Comparison of ENCODE assay signal across 22 cellular contexts in genomic region chr20:63572071-63572787, GRCh38. TPM values are rescaled to one million over a fixed set of nuclear protein-coding genes. Genes with fewer than 3 reads are reported as not detected.
DNase-seq lines count a peak whose midpoint lies in the region; ATAC-seq and TF ChIP-seq lines count a peak whose summit lies in the region.
"Had no signal": no experiment of that assay in that cellular context is flagged by ENCODE, and none has a peak within 500 bp of the region (broad histone marks: within the 10 kb centered on the region; RNA-seq: fewer than 3 reads in every experiment).

No MANE protein-coding gene starts in this region.

- H3K9me3 ChIP-seq in fibroblast of lung (ENCODE audit: control insufficient read depth, insufficient read depth, low read depth, low read length) (no peaks in the 10 kb centered on the region), neural progenitor cell (ENCODE audit: low read depth) (no peaks in the 10 kb centered on the region), WERI-Rb-1 (ENCODE audit: severe bottlenecking) (no peaks in the 10 kb centered on the region)

- H3K27ac ChIP-seq in RWPE1 (peak overlapping the region; percentile 80), fibroblast of lung (ENCODE audit: insufficient read depth, low read length) (no peak overlapping the region), neural progenitor cell (no peak overlapping the region), WERI-Rb-1 (no peak overlapping the region)

- H3K4me1 ChIP-seq in fibroblast of lung (ENCODE audit: control insufficient read depth, extremely low read depth, insufficient read depth, low read length) (peaks cover 7% of the 10 kb centered on the region), neural progenitor cell (no peaks in the 10 kb centered on the region)

- peaks cover 3% of the 10 kb centered on the region for H3K36me3 ChIP-seq in fibroblast of lung (ENCODE audit: control insufficient read depth, insufficient read depth, low read length)
- H3K36me3 ChIP-seq in neural progenitor cell, result no peaks in the 10 kb centered on the region
- no peaks in the 10 kb centered on the region; the same call in 1 of the 2 replicates for H3K36me3 ChIP-seq in WERI-Rb-1

- H3K27me3 Mint-ChIP-seq in natural killer cell treated with Interleukin-12 subunit alpha and Interleukin-12 subunit beta and Interleukin-15 and Interleukin-18, amount 100 ng/mL, for 72 hours, result peaks cover 3 to 6% of the 10 kb centered on the region in 2 donors
- peaks cover 0 to 2% of the 10 kb centered on the region in 2 donors for H3K27me3 Mint-ChIP-seq in natural killer cell (ENCODE audit: low read depth in 2 of 2)
- H3K27me3 Mint-ChIP-seq in type B pancreatic cell, result peaks cover 5% of the 10 kb centered on the region
- H3K27me3 Mint-ChIP-seq in neural progenitor cell (ENCODE audit: insufficient read depth, low read depth), result peaks cover 10% of the 10 kb centered on the region
- H3K27me3 Mint-ChIP-seq: CD4-positive, alpha-beta memory T cell had no signal

- no peak overlapping the region for H3K4me2 ChIP-seq in fibroblast of lung (ENCODE audit: extremely low read depth, insufficient read depth, low read length)
- H3K4me2 ChIP-seq in neural progenitor cell, result no peak overlapping the region

- H4K20me1 ChIP-seq in fibroblast of lung (ENCODE audit: control insufficient read depth, extremely low read depth, insufficient read depth, low read length) (no peaks in the 10 kb centered on the region), neural progenitor cell (ENCODE audit: low read depth) (no peaks in the 10 kb centered on the region)

- no peaks in the 10 kb centered on the region for H3K9me3 Mint-ChIP-seq in natural killer cell treated with Interleukin-12 subunit alpha and Interleukin-12 subunit beta and Interleukin-15 and Interleukin-18, amount 100 ng/mL, for 72 hours
- H3K9me3 Mint-ChIP-seq in natural killer cell (no peaks in the 10 kb centered on the region), type B pancreatic cell (no peaks in the 10 kb centered on the region), neural progenitor cell (no peaks in the 10 kb centered on the region)
- H3K9me3 Mint-ChIP-seq: CD4-positive, alpha-beta memory T cell; GM23338; H9 had no signal

- H2AFZ ChIP-seq in fibroblast of lung (ENCODE audit: low read length) (no peak overlapping the region), neural progenitor cell (replicated peaks) (no peak overlapping the region)
- H2AFZ ChIP-seq: GM23338 had no signal

- H3K9ac ChIP-seq in fibroblast of lung (ENCODE audit: insufficient read depth, low read length) (peak overlapping the region; percentile 2), neural progenitor cell (no peak overlapping the region)

- H3K4me1 Mint-ChIP-seq in natural killer cell treated with Interleukin-12 subunit alpha and Interleukin-12 subunit beta and Interleukin-15 and Interleukin-18, amount 100 ng/mL, for 72 hours (ENCODE audit: low read depth in 2 of 2), result peaks cover 15 to 20% of the 10 kb centered on the region in 2 donors
- H3K4me1 Mint-ChIP-seq in natural killer cell (peaks cover 16 to 25% of the 10 kb centered on the region in 2 donors), type B pancreatic cell (ENCODE audit: unreplicated experiment) (peaks cover 4% of the 10 kb centered on the region), neural progenitor cell (peaks cover 6% of the 10 kb centered on the region)
- H3K4me1 Mint-ChIP-seq: GM23338 had no signal

- no peak for ATAC-seq in natural killer cell treated with Interleukin-12 subunit alpha and Interleukin-12 subunit beta and Interleukin-15 and Interleukin-18, amount 100 ng/mL, for 72 hours
- ATAC-seq in natural killer cell, result no peak
- ATAC-seq: PC-3 had no signal

- TF ChIP-seq CTCF in natural killer cell (IDR thresholded peaks at IDR 0.05) (no peak), RWPE1 (conservative IDR thresholded peaks at IDR 0.05; ENCODE audit: low read depth) (no peak), fibroblast of lung (conservative IDR thresholded peaks at IDR 0.05 in 1 of 2, IDR thresholded peaks at IDR 0.05 in 1 of 2; ENCODE audit: low read depth in 1 of 2, low read length in 2 of 2) (no peak), type B pancreatic cell (conservative IDR thresholded peaks at IDR 0.05) (no peak), neural progenitor cell (IDR thresholded peaks at IDR 0.05) (no peak), WERI-Rb-1 (IDR thresholded peaks at IDR 0.05; ENCODE audit: low read depth, low read length) (no peak)

- CTCF ChIA-PET in RWPE1 (lab: Yijun Ruan, JAX), result interaction anchor here (0.5 to 2.5 kb wide), 4 partner anchors 11 to 348 kb away, joined by 3 to 15 read pairs (median 4); partner anchors contain the start of genes ARFRP1, PTK6 and ZGPAT

- in situ Hi-C loops in KBM-7 (cut with MboI; ENCODE audit: low pct_unique_long_range_greater_than_20kb, low sequenced_read_pairs), result no loop called here

- H3K4me3 ChIP-seq in fibroblast of lung (replicated peaks in 1 of 4; ENCODE audit: control extremely low read depth in 1 of 4, insufficient read depth in 1 of 4, low read depth in 3 of 4, low read length in 4 of 4), result no peak overlapping the region
- no peak overlapping the region for H3K4me3 ChIP-seq in neural progenitor cell
- H3K4me3 ChIP-seq in WERI-Rb-1 (ENCODE audit: low read depth, low read length), result no peak overlapping the region
- H3K4me3 ChIP-seq: GM23338 had no signal

- POLR2A ChIA-PET in RWPE1 (lab: Yijun Ruan, JAX; ENCODE audit: low non-redundant PET), result no interaction called here

- no peak overlapping the region for H3K4me3 Mint-ChIP-seq in natural killer cell treated with Interleukin-12 subunit alpha and Interleukin-12 subunit beta and Interleukin-15 and Interleukin-18, amount 100 ng/mL, for 72 hours
- H3K4me3 Mint-ChIP-seq in natural killer cell, result no peak overlapping the region
- no peak overlapping the region for H3K4me3 Mint-ChIP-seq in type B pancreatic cell
- H3K4me3 Mint-ChIP-seq in neural progenitor cell, result no peak overlapping the region

- intact Hi-C loops in natural killer cell (cut with micrococcal nuclease), result no loop called here

- H3K27ac Mint-ChIP-seq in natural killer cell treated with Interleukin-12 subunit alpha and Interleukin-12 subunit beta and Interleukin-15 and Interleukin-18, amount 100 ng/mL, for 72 hours, result no peak overlapping the region
- no peak overlapping the region for H3K27ac Mint-ChIP-seq in natural killer cell
- H3K27ac Mint-ChIP-seq in type B pancreatic cell, result no peak overlapping the region
- no peak overlapping the region for H3K27ac Mint-ChIP-seq in neural progenitor cell
- H3K27ac Mint-ChIP-seq: CD4-positive, alpha-beta memory T cell; GM23338; H9 had no signal

- H3K36me3 Mint-ChIP-seq in natural killer cell treated with Interleukin-12 subunit alpha and Interleukin-12 subunit beta and Interleukin-15 and Interleukin-18, amount 100 ng/mL, for 72 hours, result no peaks in the 10 kb centered on the region
- H3K36me3 Mint-ChIP-seq in natural killer cell (no peaks in the 10 kb centered on the region), type B pancreatic cell (no peaks in the 10 kb centered on the region), neural progenitor cell (no peaks in the 10 kb centered on the region)
- H3K36me3 Mint-ChIP-seq: CD4-positive, alpha-beta memory T cell had no signal

- peaks cover 5% of the 10 kb centered on the region for H3K79me2 ChIP-seq in fibroblast of lung (ENCODE audit: control insufficient read depth, insufficient read depth, low read length)
- H3K79me2 ChIP-seq in neural progenitor cell (ENCODE audit: low read depth), result no peaks in the 10 kb centered on the region

- DNase-seq in natural killer cell treated with Interleukin-12 subunit alpha and Interleukin-12 subunit beta and Interleukin-15 and Interleukin-18, amount 100 ng/mL, for 72 hours (ENCODE audit: low spot score), result peak; percentile 53
- no peak for DNase-seq in natural killer cell
- no peak for DNase-seq in RWPE1 (ENCODE audit: low spot score)
- DNase-seq in fibroblast of lung (ENCODE audit: low read depth in 2 of 2), result no peak
- no peak for DNase-seq in KBM-7
- DNase-seq in type B pancreatic cell (ENCODE audit: extremely low spot score, unreplicated experiment), result no peak
- DNase-seq in neural progenitor cell (ENCODE audit: low spot score), result no peak
- no peak for DNase-seq in WERI-Rb-1
- DNase-seq: AML-193; C1 segment of cervical spinal cord; CD4-positive, alpha-beta memory T cell; COR-L47; NCI-H1694; NCI-H2029 treated with DMSO at 0.1 percent for 48 hours; NCI-H226; NCI-H510A treated with DMSO at 0.1 percent for 48 hours; SHP77 treated with DMSO at 0.1 percent for 48 hours; T-helper 1 cell had no signal

- H3K27me3 ChIP-seq in fibroblast of lung (ENCODE audit: control insufficient read depth, insufficient read depth, low read length) (no peaks in the 10 kb centered on the region), neural progenitor cell (peaks cover 9% of the 10 kb centered on the region), WERI-Rb-1 (ENCODE audit: insufficient read depth, low read depth, severe bottlenecking) (no peaks in the 10 kb centered on the region)

- H3F3A ChIP-seq in neural progenitor cell (ENCODE audit: low read depth), result peaks cover 7% of the 10 kb centered on the region

RNA-seq across cellular contexts. Expression of gene HELZ2, which starts 1.8 kb away (rescaled TPM):
- total RNA-seq in natural killer cell treated with Interleukin-12 subunit alpha and Interleukin-12 subunit beta and Interleukin-15 and Interleukin-18, amount 100 ng/mL, for 72 hours, result 10 to 100 TPM; 19.6 to 27.6 TPM
- total RNA-seq in natural killer cell, result 10 to 100 TPM; 85.2 to 90.7 (median 89.4) TPM
- total RNA-seq in fibroblast of lung, result 40.6 and 47.6 TPM in 2 replicates
- polyA plus RNA-seq in fibroblast of lung, result 3.3 and 6.2 TPM in 2 replicates
- 9.7 and 15.1 TPM in 2 replicates for polyA plus RNA-seq in fibroblast of lung (2012)
- 35.0 and 50.3 TPM in 2 replicates for polyA minus RNA-seq in fibroblast of lung (ENCODE audit: low replicate concordance)
- total RNA-seq in type B pancreatic cell (ENCODE audit: low replicate concordance), result 24.2 and 43.1 TPM in 2 replicates
- 2.9 and 17.7 TPM in 2 replicates for total RNA-seq in neural progenitor cell (ENCODE audit: low replicate concordance)

RNA-seq across cellular contexts. Expression of gene FNDC11, which starts 18.3 kb away (rescaled TPM):
- under 1 TPM; 0.31 to 0.39 TPM for total RNA-seq in natural killer cell treated with Interleukin-12 subunit alpha and Interleukin-12 subunit beta and Interleukin-15 and Interleukin-18, amount 100 ng/mL, for 72 hours
- total RNA-seq in natural killer cell (under 1 TPM; 0.19 to 0.75 (median 0.25) TPM), fibroblast of lung (1.0 and 1.7 TPM in 2 replicates), type B pancreatic cell (ENCODE audit: low replicate concordance) (0.52 and 1.4 TPM in 2 replicates), neural progenitor cell (ENCODE audit: low replicate concordance) (0.39 and 9.0 TPM in 2 replicates)
- polyA plus RNA-seq in fibroblast of lung, result 0.18 and 0.22 TPM in 2 replicates
- polyA plus RNA-seq in fibroblast of lung (2012), result 0.51 and 0.53 TPM in 2 replicates
- polyA minus RNA-seq in fibroblast of lung (ENCODE audit: low replicate concordance), result 0.11 and 0.31 TPM in 2 replicates

RNA-seq across cellular contexts. Expression of gene SRMS, which starts 24.7 kb away (rescaled TPM):
- total RNA-seq in natural killer cell treated with Interleukin-12 subunit alpha and Interleukin-12 subunit beta and Interleukin-15 and Interleukin-18, amount 100 ng/mL, for 72 hours, result not detected
- under 1 TPM in 2 of 3 donors, not detected in 1; 0.16 to 0.23 TPM for total RNA-seq in natural killer cell
- total RNA-seq in fibroblast of lung, result not detected in 2 replicates
- not detected in 2 replicates for polyA plus RNA-seq in fibroblast of lung
- not detected in 2 replicates for polyA plus RNA-seq in fibroblast of lung (2012)
- not detected in 2 replicates for polyA minus RNA-seq in fibroblast of lung (ENCODE audit: low replicate concordance)
- not detected in 2 replicates for total RNA-seq in type B pancreatic cell (ENCODE audit: low replicate concordance)
- total RNA-seq in neural progenitor cell (ENCODE audit: low replicate concordance), result not detected in 2 replicates
- total RNA-seq: CD4-positive, alpha-beta memory T cell; LHCN-M2 had no signal
- polyA plus RNA-seq: CD4-positive, alpha-beta memory T cell had no signal

RNA-seq across cellular contexts. Expression of gene PTK6, which starts 35.1 kb away (rescaled TPM):
- total RNA-seq in natural killer cell treated with Interleukin-12 subunit alpha and Interleukin-12 subunit beta and Interleukin-15 and Interleukin-18, amount 100 ng/mL, for 72 hours, result under 1 TPM in 1 of 2 donors, not detected in 1; 0.19 TPM
- under 1 TPM in 2 of 3 donors, not detected in 1; 0.16 to 0.48 TPM for total RNA-seq in natural killer cell
- under 0.01 and 0.17 TPM in 2 replicates for total RNA-seq in fibroblast of lung
- polyA plus RNA-seq in fibroblast of lung, result not detected in 2 replicates
- polyA plus RNA-seq in fibroblast of lung (2012), result 0.05 and 0.07 TPM in 2 replicates
- not detected in 2 replicates for polyA minus RNA-seq in fibroblast of lung (ENCODE audit: low replicate concordance)
- 0.12 and 0.21 TPM in 2 replicates for total RNA-seq in type B pancreatic cell (ENCODE audit: low replicate concordance)
- total RNA-seq in neural progenitor cell (ENCODE audit: low replicate concordance), result not detected in 2 replicates
- total RNA-seq: CD4-positive, alpha-beta memory T cell had no signal
- polyA plus RNA-seq: GM23338 had no signal

RNA-seq across cellular contexts. Expression of gene PPDPF, which starts 51.7 kb away (rescaled TPM):
- 10 to 100 TPM; 66.4 to 96.9 TPM for total RNA-seq in natural killer cell treated with Interleukin-12 subunit alpha and Interleukin-12 subunit beta and Interleukin-15 and Interleukin-18, amount 100 ng/mL, for 72 hours
- total RNA-seq in natural killer cell, result 100 to 1,000 TPM in 2 of 3 donors, 10 to 100 TPM in 1; 95.5 to 197 (median 159) TPM
- total RNA-seq in fibroblast of lung, result 39.5 and 58.0 TPM in 2 replicates
- 29.7 and 34.0 TPM in 2 replicates for polyA plus RNA-seq in fibroblast of lung
- 352 and 430 TPM in 2 replicates for polyA plus RNA-seq in fibroblast of lung (2012)
- 38.1 and 71.2 TPM in 2 replicates for polyA minus RNA-seq in fibroblast of lung (ENCODE audit: low replicate concordance)
- 280 and 422 TPM in 2 replicates for total RNA-seq in type B pancreatic cell (ENCODE audit: low replicate concordance)
- total RNA-seq in neural progenitor cell (ENCODE audit: low replicate concordance), result 4.1 and 82.2 TPM in 2 replicates
